ENCODE assay signal across 16 cellular contexts in genomic region chr7:103094102-103094501, GRCh38. TPM values are rescaled to one million over a fixed set of nuclear protein-coding genes. Genes with fewer than 3 reads are reported as not detected.
DNase-seq lines count a peak whose midpoint lies in the region; ATAC-seq, FAIRE-seq and TF ChIP-seq lines count a peak whose summit lies in the region.
"Had no signal": no experiment of that assay in that cellular context is flagged by ENCODE, and none has a peak within 500 bp of the region (broad histone marks: within the 10 kb centered on the region; RNA-seq: fewer than 3 reads in every experiment).

No MANE protein-coding gene starts in this region.

- no peaks in the 10 kb centered on the region for H3F3A ChIP-seq in MM.1S (ENCODE audit: insufficient read depth, low read length)

- intact Hi-C loops in left ventricle myocardium superior (cut with micrococcal nuclease) = no loop called here
- intact Hi-C loops in GM12878 (cut with micrococcal nuclease; ENCODE audit: unreplicated experiment) = no loop called here
- intact Hi-C loops in left colon (cut with DNase I, micrococcal nuclease) = no loop called here

- 65% methylated on average over 3 of the region's 3 CpGs for WGBS in GM12878 (ENCODE audit: insufficient coverage, insufficient replicate concordance, low lambda C conversion rate, missing lambda C conversion rate)

- no peak for TF ChIP-seq EP300 in GM12878 (IDR thresholded peaks at IDR 0.05; ENCODE audit: borderline replicate concordance in 1 of 2, control insufficient read depth in 1 of 2, low read depth in 2 of 2, low read length in 2 of 2)

- BruUV-seq in GM12878 (replicated peaks; lab: Mats Ljungman, UMichigan) = no TSS peak

- ATAC-seq in left ventricle myocardium superior (no peak), GM12878 (no peak), left colon (peak; percentile 56), GM19351 (IDR thresholded peaks at IDR 0.05; ENCODE audit: unreplicated experiment) (no peak), T-cell (replicated peaks in 1 of 4) (no peak)
- ATAC-seq: activated CD8-positive, alpha-beta T cell treated with anti-CD3 and anti-CD28 coated beads for 36 hours had no signal

- H3K9me3 Mint-ChIP-seq in T-cell = no peaks in the 10 kb centered on the region
- H3K9me3 Mint-ChIP-seq: activated CD8-positive, alpha-beta T cell treated with anti-CD3 and anti-CD28 coated beads for 36 hours had no signal

- H3K27ac Mint-ChIP-seq in T-cell = peak overlapping the region in 1 of 2 donors; percentile 16

- no peak overlapping the region for H3K4me3 ChIP-seq in cardiac muscle cell
- H3K4me3 ChIP-seq in GM12878 = no peak overlapping the region
- H3K4me3 ChIP-seq in MM.1S (ENCODE audit: low read length) = no peak overlapping the region
- H3K4me3 ChIP-seq: lung, tibial nerve had no signal

- H3K4me2 ChIP-seq in GM12878 (ENCODE audit: control insufficient read depth, insufficient read depth) (no peak overlapping the region), MM.1S (ENCODE audit: low read depth, low read length) (no peak overlapping the region)

- peaks cover 7% of the 10 kb centered on the region for H3K36me3 ChIP-seq in cardiac muscle cell
- H3K36me3 ChIP-seq in GM12878 (ENCODE audit: control insufficient read depth in 2 of 2, insufficient read depth in 2 of 2, low read length in 1 of 2) = peaks cover 0 to 13% of the 10 kb centered on the region in 2 experiments; a peak in 2 of 4 replicates
- no peaks in the 10 kb centered on the region for H3K36me3 ChIP-seq in MM.1S (replicated peaks; ENCODE audit: insufficient read depth, low read length)

- no peak overlapping the region for H3K9ac ChIP-seq in GM12878 (ENCODE audit: control insufficient read depth, insufficient read depth, low read length)
- no peak overlapping the region for H3K9ac ChIP-seq in MM.1S (ENCODE audit: low read length)

- no peak overlapping the region for H3K4me3 Mint-ChIP-seq in T-cell
- H3K4me3 Mint-ChIP-seq: activated CD8-positive, alpha-beta T cell treated with anti-CD3 and anti-CD28 coated beads for 36 hours had no signal

- FAIRE-seq in GM12878 (lab: Jason Lieb, UNC) = no peak
- FAIRE-seq: bronchial epithelial cell had no signal

- peak; percentile 48 for TF ChIP-seq RAD21 in GM12878 (IDR thresholded peaks at IDR 0.05; ENCODE audit: insufficient read depth, low read depth, low read length)

- H3K27ac ChIP-seq in cardiac muscle cell (peak overlapping the region; percentile 71), GM12878 (ENCODE audit: control insufficient read depth, insufficient read depth) (no peak overlapping the region), MM.1S (ENCODE audit: low read length) (no peak overlapping the region)
- H3K27ac ChIP-seq: tibial nerve had no signal

- H3K79me2 ChIP-seq in GM12878 (ENCODE audit: control insufficient read depth, insufficient read depth, low read length) (no peaks in the 10 kb centered on the region), MM.1S (ENCODE audit: low read length) (no peaks in the 10 kb centered on the region)

- no peak overlapping the region for H2AFZ ChIP-seq in GM12878 (ENCODE audit: control insufficient read depth, low read depth, low read length)
- no peak overlapping the region for H2AFZ ChIP-seq in MM.1S (ENCODE audit: low read length)

- no peaks in the 10 kb centered on the region for H3K4me1 Mint-ChIP-seq in T-cell

- in situ Hi-C loops in GM12878 (cut with MboI) = no loop called here

- RAD21 ChIA-PET in GM12878 (lab: Charles Lee; ENCODE audit: unreplicated experiment) = no interaction called here

- SMC1A ChIA-PET in GM12878 (lab: Charles Lee; ENCODE audit: uncharacterized antibody, unreplicated experiment) = no interaction called here

- no peak for TF ChIP-seq POLR2A in GM12878 (IDR thresholded peaks at IDR 0.05; ENCODE audit: low read depth, low read length)

- no peaks in the 10 kb centered on the region for H3K9me2 ChIP-seq in MM.1S (replicated peaks; ENCODE audit: insufficient read depth, low read length)

- POLR2A ChIA-PET in GM12878 (lab: Charles Lee) (no interaction called here), T-cell (lab: Charles Lee) (interaction anchor here in 1 of 2 donors (0.5 kb wide), 1 partner anchor 9 kb away, joined by 3 read pairs; no protein-coding TSS in a partner anchor)

- H3K9me3 ChIP-seq in cardiac muscle cell (ENCODE audit: low read depth) (no peaks in the 10 kb centered on the region), GM12878 (replicated peaks; ENCODE audit: control insufficient read depth, insufficient read depth, low read length) (no peaks in the 10 kb centered on the region; the same call in 2 of the 3 replicates), MM.1S (replicated peaks; ENCODE audit: insufficient read depth, low read length) (no peaks in the 10 kb centered on the region)
- H3K9me3 ChIP-seq: tibial nerve had no signal

- DNase-seq in cardiac muscle cell (ENCODE audit: low read depth in 1 of 2, low spot score in 1 of 2) (peak in 1 of 2 donors; percentile 10), left ventricle myocardium superior (no peak), GM12878 (ENCODE audit: low read depth, low spot score) (no peak), left colon (no peak), T-cell (no peak), NCI-H2029 (lab: John Stamatoyannopoulos, UW) (no peak), MM.1S (no peak)
- DNase-seq: activated CD8-positive, alpha-beta T cell treated with anti-CD3 and anti-CD28 coated beads for 36 hours; activated effector memory CD4-positive, alpha-beta T cell treated with anti-CD3 and anti-CD28 coated beads, Interleukin-2, amount 50 U/mL, for 16 hours; DMS79 treated with DMSO at 0.1 percent for 48 hours; MV-4-11; NCI-H446 treated with DMSO at 0.1 percent for 48 hours had no signal

- H4K20me1 ChIP-seq in GM12878 (ENCODE audit: control insufficient read depth, insufficient read depth) (no peaks in the 10 kb centered on the region), MM.1S (ENCODE audit: insufficient read depth, low read length) (no peaks in the 10 kb centered on the region)

- H3K4me1 ChIP-seq in cardiac muscle cell (ENCODE audit: low read depth) (peaks cover 19% of the 10 kb centered on the region), GM12878 (ENCODE audit: control insufficient read depth, insufficient read depth, low read length) (no peaks in the 10 kb centered on the region), MM.1S (ENCODE audit: low read length) (no peaks in the 10 kb centered on the region)
- H3K4me1 ChIP-seq: tibial nerve had no signal

- H3K27me3 Mint-ChIP-seq in T-cell = no peaks in the 10 kb centered on the region
- H3K27me3 Mint-ChIP-seq: activated CD8-positive, alpha-beta T cell treated with anti-CD3 and anti-CD28 coated beads for 36 hours had no signal

- peaks cover 55% of the 10 kb centered on the region for H3K36me3 Mint-ChIP-seq in T-cell

- TF ChIP-seq CTCF in cardiac muscle cell (IDR thresholded peaks at IDR 0.05; ENCODE audit: low read depth, low read length) (peak; percentile 15), GM12878 (IDR thresholded peaks at IDR 0.05 in 2 of 3, conservative IDR thresholded peaks at IDR 0.05 in 1 of 3; ENCODE audit: control insufficient read depth in 2 of 3, extremely low read depth in 1 of 3, insufficient read depth in 1 of 3, low read depth in 3 of 3, low read length in 3 of 3) (peak in 2 of 3 experiments; percentile 18 to 26; a peak in 2 of 6 replicates), MM.1S (IDR thresholded peaks at IDR 0.05; ENCODE audit: low read length) (no peak)

- H3K27me3 ChIP-seq in cardiac muscle cell (no peaks in the 10 kb centered on the region), GM12878 (replicated peaks in 1 of 2; ENCODE audit: control insufficient read depth in 2 of 2, insufficient read depth in 2 of 2, low read length in 1 of 2) (no peaks in the 10 kb centered on the region), MM.1S (replicated peaks; ENCODE audit: insufficient read depth, low read length) (no peaks in the 10 kb centered on the region)
- H3K27me3 ChIP-seq: tibial nerve had no signal

- CTCF ChIA-PET in GM12878 (lab: Yijun Ruan, JAX) = no interaction called here
- CTCF ChIA-PET in T-cell (lab: Charles Lee) = no interaction called here

RNA-seq across cellular contexts. Expression of gene ARMC10, which starts 19.2 kb away (rescaled TPM):
- total RNA-seq in cardiac muscle cell = 29.7 and 33.9 TPM in 2 replicates
- 38.4 and 57.6 TPM in 2 replicates for polyA plus RNA-seq in cardiac muscle cell
- 19.4 TPM for total RNA-seq in left ventricle myocardium superior
- total RNA-seq in GM12878 (2013; cell fraction: nucleolus; rRNA removed) = 30.1 and 31.0 TPM in 2 replicates
- 24.5 and 29.4 TPM in 2 replicates for total RNA-seq in GM12878 (2014; rRNA removed)
- total RNA-seq in GM12878 (2014; rRNA removed; fragmentation: Illumina TruSeq; extraction: Trizol) = 26.7 and 27.8 TPM in 2 replicates
- 21.3 and 21.4 TPM in 2 replicates for total RNA-seq in GM12878 (2021)
- 10.6 TPM for polyA plus RNA-seq in GM12878 (2011; ENCODE audit: low read depth)
- polyA plus RNA-seq in GM12878 (2011; rRNA removed) = 38.2 and 57.7 TPM in 2 replicates
- polyA plus RNA-seq in GM12878 (2011; cell fraction: cytosol; rRNA removed) = 16.2 and 18.9 TPM in 2 replicates
- polyA plus RNA-seq in GM12878 (2011; cell fraction: nucleus; rRNA removed) = 9.7 and 12.9 TPM in 2 replicates
- 17.6 and 25.0 TPM in 2 replicates for polyA plus RNA-seq in GM12878 (2012)
- polyA plus RNA-seq in GM12878 (2014; fragmentation: Illumina TruSeq; extraction: Trizol) = 25.7 and 37.4 TPM in 2 replicates
- 10 to 100 TPM in 1 of 2 experiments, 1 to 10 TPM in 1; 7.0 to 13.4 TPM for polyA plus RNA-seq in GM12878 (2014; fragmentation: Nextera tagmentation; extraction: Ambion mirVana)
- 21.9 and 22.4 TPM in 2 replicates for polyA plus RNA-seq in GM12878 (2014; rRNA removed)
- 10 to 100 TPM; 10.6 to 36.8 TPM for polyA plus RNA-seq in GM12878 (2016; fragmentation: Nextera tagmentation; extraction: Ambion mirVana)
- 21.4 and 36.2 TPM in 2 replicates for polyA minus RNA-seq in GM12878 (2011; rRNA and poly(A)+ RNA removed)
- 11.5 and 16.3 TPM in 2 replicates for polyA minus RNA-seq in GM12878 (2011; cell fraction: cytosol; rRNA and poly(A)+ RNA removed)
- 7.0 and 10.2 TPM in 2 replicates for polyA minus RNA-seq in GM12878 (2011; cell fraction: nucleus; rRNA and poly(A)+ RNA removed)
- total RNA-seq in left colon = 10 to 100 TPM; 26.4 to 28.4 TPM
- 10 to 100 TPM; 16.1 to 24.8 (median 22.8) TPM for total RNA-seq in T-cell

RNA-seq across cellular contexts. Expression of gene FBXL13, which starts 19.5 kb away (rescaled TPM):
- total RNA-seq in cardiac muscle cell (1.8 and 2.2 TPM in 2 replicates), left ventricle myocardium superior (0.27 TPM), GM12878 (2014; rRNA removed) (0.05 and 0.11 TPM in 2 replicates), GM12878 (2014; rRNA removed; fragmentation: Illumina TruSeq; extraction: Trizol) (0.37 and 0.40 TPM in 2 replicates), GM12878 (2021) (0.16 and 0.95 TPM in 2 replicates), left colon (1 to 10 TPM in 1 of 2 donors, under 1 TPM in 1; 0.15 to 1.5 TPM), T-cell (1 to 10 TPM; 1.3 to 2.7 (median 1.4) TPM)
- polyA plus RNA-seq in cardiac muscle cell (2.1 and 3.4 TPM in 2 replicates), GM12878 (2011; rRNA removed) (0.64 and 1.8 TPM in 2 replicates), GM12878 (2014; fragmentation: Illumina TruSeq; extraction: Trizol) (0.16 and 0.63 TPM in 2 replicates), GM12878 (2014; fragmentation: Nextera tagmentation; extraction: Ambion mirVana) (under 1 TPM; 0.08 to 0.16 TPM), GM12878 (2014; rRNA removed) (0.22 TPM in 1 of 2 replicates, not detected in the other), GM12878 (2016; fragmentation: Nextera tagmentation; extraction: Ambion mirVana) (under 1 TPM in 1 of 2 experiments, not detected in 1; 0.40 TPM)
- total RNA-seq in GM12878 (2013; cell fraction: nucleolus; rRNA removed) = 4.8 and 4.9 TPM in 2 replicates
- polyA plus RNA-seq in GM12878 (2011; ENCODE audit: low read depth) = 0.12 TPM
- 0.30 and 0.48 TPM in 2 replicates for polyA plus RNA-seq in GM12878 (2011; cell fraction: cytosol; rRNA removed)
- polyA plus RNA-seq in GM12878 (2011; cell fraction: nucleus; rRNA removed) = 0.60 and 0.66 TPM in 2 replicates
- 0.24 and 0.32 TPM in 2 replicates for polyA plus RNA-seq in GM12878 (2012)
- polyA minus RNA-seq in GM12878 (2011; rRNA and poly(A)+ RNA removed) = 0.66 and 0.98 TPM in 2 replicates
- polyA minus RNA-seq in GM12878 (2011; cell fraction: cytosol; rRNA and poly(A)+ RNA removed) = not detected in 2 replicates
- 1.2 and 1.6 TPM in 2 replicates for polyA minus RNA-seq in GM12878 (2011; cell fraction: nucleus; rRNA and poly(A)+ RNA removed)

RNA-seq across cellular contexts. Expression of gene NAPEPLD, which starts 54.8 kb away (rescaled TPM):
- total RNA-seq in cardiac muscle cell (7.0 and 9.2 TPM in 2 replicates), left ventricle myocardium superior (16.7 TPM), GM12878 (2014; rRNA removed) (7.9 and 8.8 TPM in 2 replicates), GM12878 (2014; rRNA removed; fragmentation: Illumina TruSeq; extraction: Trizol) (7.3 and 7.6 TPM in 2 replicates), GM12878 (2021) (8.2 and 8.7 TPM in 2 replicates), left colon (10 to 100 TPM; 47.5 to 66.5 TPM), T-cell (10 to 100 TPM in 3 of 5 donors, 1 to 10 TPM in 2; 5.4 to 19.1 (median 15.8) TPM)
- polyA plus RNA-seq in cardiac muscle cell (15.7 and 20.4 TPM in 2 replicates), GM12878 (2011; rRNA removed) (11.8 and 15.5 TPM in 2 replicates), GM12878 (2014; fragmentation: Illumina TruSeq; extraction: Trizol) (10.3 and 12.4 TPM in 2 replicates), GM12878 (2014; fragmentation: Nextera tagmentation; extraction: Ambion mirVana) (1 to 10 TPM; 6.0 to 8.5 TPM), GM12878 (2014; rRNA removed) (6.6 and 9.2 TPM in 2 replicates), GM12878 (2016; fragmentation: Nextera tagmentation; extraction: Ambion mirVana) (10 to 100 TPM; 13.9 to 16.2 TPM)
- total RNA-seq in GM12878 (2013; cell fraction: nucleolus; rRNA removed) = 51.7 and 52.4 TPM in 2 replicates
- polyA plus RNA-seq in GM12878 (2011; ENCODE audit: low read depth) = 2.1 TPM
- 4.2 and 4.9 TPM in 2 replicates for polyA plus RNA-seq in GM12878 (2011; cell fraction: cytosol; rRNA removed)
- polyA plus RNA-seq in GM12878 (2011; cell fraction: nucleus; rRNA removed) = 14.3 and 17.3 TPM in 2 replicates
- 3.5 and 4.6 TPM in 2 replicates for polyA plus RNA-seq in GM12878 (2012)
- polyA minus RNA-seq in GM12878 (2011; rRNA and poly(A)+ RNA removed) = 9.6 and 11.6 TPM in 2 replicates
- 3.1 and 4.3 TPM in 2 replicates for polyA minus RNA-seq in GM12878 (2011; cell fraction: cytosol; rRNA and poly(A)+ RNA removed)
- polyA minus RNA-seq in GM12878 (2011; cell fraction: nucleus; rRNA and poly(A)+ RNA removed) = 14.4 and 20.3 TPM in 2 replicates
